ENCODE assay signal across 8 cellular contexts in genomic region chr22:40636380-40637180, GRCh38. TPM values are rescaled to one million over a fixed set of nuclear protein-coding genes. Genes with fewer than 3 reads are reported as not detected.
DNase-seq lines count a peak whose midpoint lies in the region; ATAC-seq and TF ChIP-seq lines count a peak whose summit lies in the region.

Gene MRTFA, minus strand, starts transcription at chr22:40636719.

- H3K27ac ChIP-seq in BLaER1 (peak within 1 kb of the TSS; percentile 84), coronary artery (peak within 1 kb of the TSS; percentile 83 to 98), layer of hippocampus (ENCODE audit: low read depth, low read length) (peak within 1 kb of the TSS; percentile 89)

- H3K27me3 Mint-ChIP-seq in activated CD4-positive, alpha-beta T cell treated with anti-CD3 and anti-CD28 coated beads, Interleukin-2, amount 10 ng/mL, durations not matched to agents 7 days and 5 days, result no peaks in the 10 kb centered on the region

- peaks cover 8% of the 10 kb centered on the region; the same call in 1 of the 2 replicates for H3K36me3 ChIP-seq in BLaER1

- H4K20me1 ChIP-seq in BLaER1, result peaks cover 45% of the 10 kb centered on the region

- H3K27ac Mint-ChIP-seq in activated CD4-positive, alpha-beta T cell treated with anti-CD3 and anti-CD28 coated beads, Interleukin-2, amount 10 ng/mL, durations not matched to agents 7 days and 5 days, result peak within 1 kb of the TSS; percentile 96

- peaks cover 42% of the 10 kb centered on the region for H3K4me1 ChIP-seq in BLaER1

- no peaks in the 10 kb centered on the region for H3K9me3 Mint-ChIP-seq in activated CD4-positive, alpha-beta T cell treated with anti-CD3 and anti-CD28 coated beads, Interleukin-2, amount 10 ng/mL, durations not matched to agents 7 days and 5 days

- H3K27me3 ChIP-seq in BLaER1, result no peaks in the 10 kb centered on the region
- no peaks in the 10 kb centered on the region for H3K27me3 ChIP-seq in layer of hippocampus (ENCODE audit: control insufficient read depth, insufficient read depth, low read length)

- CTCF ChIA-PET in activated CD4-positive, alpha-beta T cell treated with anti-CD3 and anti-CD28 coated beads, Interleukin-2, amount 10 ng/mL, durations not matched to agents 7 days and 5 days (lab: Charles Lee), result interaction anchor here (0.6 to 1.4 kb wide), 11 partner anchors 10 to 280 kb away, joined by 3 to 15 read pairs (median 4); no protein-coding TSS in a partner anchor

- POLR2A ChIA-PET in activated CD4-positive, alpha-beta T cell treated with anti-CD3 and anti-CD28 coated beads, Interleukin-2, amount 10 ng/mL, durations not matched to agents 7 days and 5 days (lab: Charles Lee), result interaction anchor here (0.6 to 1.0 kb wide), 2 partner anchors 10 to 104 kb away, joined by 4 to 5 read pairs; no protein-coding TSS in a partner anchor

- no peaks in the 10 kb centered on the region for H3K9me3 ChIP-seq in BLaER1

- peaks cover 35% of the 10 kb centered on the region for H3K4me1 Mint-ChIP-seq in activated CD4-positive, alpha-beta T cell treated with anti-CD3 and anti-CD28 coated beads, Interleukin-2, amount 10 ng/mL, durations not matched to agents 7 days and 5 days

- peak within 1 kb of the TSS; percentile 92 for H3K9ac ChIP-seq in BLaER1

- peak; percentile 100 for DNase-seq in NCI-H69 (lab: John Stamatoyannopoulos, UW)
- peak; percentile 100 for DNase-seq in activated CD4-positive, alpha-beta T cell treated with anti-CD3 and anti-CD28 coated beads, Interleukin-2, amount 10 ng/mL, durations not matched to agents 7 days and 5 days
- DNase-seq in coronary artery (ENCODE audit: low spot score), result peak; percentile 100
- peak; percentile 98 for DNase-seq in stimulated activated CD4-positive, alpha-beta T cell treated with anti-CD3 and anti-CD28 coated beads, Interleukin-1b, Interleukin-23, amount 100 ng/mL, for 4 hours (ENCODE audit: low read depth in 2 of 2)

- peaks cover 3% of the 10 kb centered on the region for H3K36me3 Mint-ChIP-seq in activated CD4-positive, alpha-beta T cell treated with anti-CD3 and anti-CD28 coated beads, Interleukin-2, amount 10 ng/mL, durations not matched to agents 7 days and 5 days (ENCODE audit: low read depth)

- no peak for TF ChIP-seq CTCF in coronary artery (IDR thresholded peaks at IDR 0.05)

- H3K4me3 ChIP-seq in BLaER1, result peak within 1 kb of the TSS; percentile 96
- H3K4me3 ChIP-seq in coronary artery, result peak within 1 kb of the TSS; percentile 98

- H3K4me2 ChIP-seq in BLaER1, result peak within 1 kb of the TSS; percentile 94

- peak; percentile 93 for ATAC-seq in GM19328 (IDR thresholded peaks at IDR 0.05; ENCODE audit: unreplicated experiment)
- ATAC-seq in HG03520 (IDR thresholded peaks at IDR 0.05; ENCODE audit: unreplicated experiment), result peak; percentile 83

- peak within 1 kb of the TSS; percentile 90 for H3K4me3 Mint-ChIP-seq in activated CD4-positive, alpha-beta T cell treated with anti-CD3 and anti-CD28 coated beads, Interleukin-2, amount 10 ng/mL, durations not matched to agents 7 days and 5 days

RNA-seq across cellular contexts. Expression of gene MRTFA, which starts in this region (rescaled TPM):
- total RNA-seq in activated CD4-positive, alpha-beta T cell treated with anti-CD3 and anti-CD28 coated beads, Interleukin-2, amount 10 ng/mL, durations not matched to agents 7 days and 5 days, result 10 to 100 TPM; 61.9 to 71.1 TPM

Comparison
In these comparisons a context has a peak if more than half of its experiments do, and no peak if none do; other contexts are left out.
1. Peak in every context shown above with its lines: DNase-seq, ATAC-seq, H3K4me3 ChIP-seq and H3K27ac ChIP-seq.